In genomic region chr20:64077094-64077493, GRCh38 we compare ENCODE assay signal across 10 cellular contexts. TPM values are rescaled to one million over a fixed set of nuclear protein-coding genes. Genes with fewer than 3 reads are reported as not detected.
A peak's percentile ranks its signal among the peaks of the same experiment; 100 is the strongest.
DNase-seq lines count a peak whose midpoint lies in the region; ATAC-seq and TF ChIP-seq lines count a peak whose summit lies in the region.
"Had no signal": no experiment of that assay in that cellular context is flagged by ENCODE, and none has a peak within 500 bp of the region (broad histone marks: within the 10 kb centered on the region; RNA-seq: fewer than 3 reads in every experiment).

No MANE protein-coding gene starts in this region.

- ATAC-seq in naive B cell (ENCODE audit: low read depth in 2 of 2) (peak; percentile 14 to 15), GM19351 (IDR thresholded peaks at IDR 0.05; ENCODE audit: unreplicated experiment) (no peak)

- peak overlapping the region; percentile 84 for H3K4me3 ChIP-seq in GM06990 (replicated peaks; ENCODE audit: low read depth, low read length)
- no peak overlapping the region for H3K4me3 ChIP-seq in osteoblast (ENCODE audit: insufficient read depth, low read length)

- TF ChIP-seq CTCF in GM06990 (IDR thresholded peaks at IDR 0.05; ENCODE audit: insufficient read depth, low read length, poor library complexity, severe bottlenecking) = no peak
- no peak for TF ChIP-seq CTCF in osteoblast (IDR thresholded peaks at IDR 0.05; ENCODE audit: extremely low read depth, low read depth, low read length)

- CTCF ChIA-PET in activated naive CD4-positive, alpha-beta T cell treated with anti-CD3 and anti-CD28 coated beads for 36 hours (lab: Charles Lee) = interaction anchor here (2.2 to 2.4 kb wide), 2 partner anchors 38 to 97 kb away, joined by 5 to 9 read pairs; partner anchors contain the start of gene PRPF6

- H3K36me3 ChIP-seq in GM06990 (ENCODE audit: control insufficient read depth, insufficient read depth, low read length) (peaks cover 22% of the 10 kb centered on the region), osteoblast (ENCODE audit: insufficient read depth, low read length) (no peaks in the 10 kb centered on the region)

- no peaks in the 10 kb centered on the region for H3K27me3 Mint-ChIP-seq in activated naive CD4-positive, alpha-beta T cell treated with anti-CD3 and anti-CD28 coated beads for 36 hours (ENCODE audit: low read depth)
- H3K27me3 Mint-ChIP-seq in naive B cell = no peaks in the 10 kb centered on the region

- DNase-seq in GM06990 (ENCODE audit: extremely low read depth, insufficient read length) = peak; percentile 75
- peak; percentile 76 to 83 for DNase-seq in Kasumi-1 (lab: John Stamatoyannopoulos, UW)
- peak; percentile 76 for DNase-seq in activated naive CD4-positive, alpha-beta T cell treated with anti-CD3 and anti-CD28 coated beads for 36 hours
- DNase-seq in naive B cell = peak; percentile 73
- DNase-seq in T1000 (lab: John Stamatoyannopoulos, UW) = no peak
- no peak for DNase-seq in osteoblast (ENCODE audit: insufficient read length, low spot score, missing footprints)
- no peak for DNase-seq in NCI-H526 treated with DMSO at 0.1 percent for 48 hours (lab: John Stamatoyannopoulos, UW)
- DNase-seq: stimulated activated CD4-positive, alpha-beta T cell treated with anti-CD3 and anti-CD28 coated beads, Interleukin-12 subunit alpha, Interleukin-12 subunit beta, amount 100 ng/mL, for 4 hours had no signal

- intact Hi-C loops in activated naive CD4-positive, alpha-beta T cell treated with anti-CD3 and anti-CD28 coated beads for 36 hours (cut with micrococcal nuclease) = loop anchor here (1.0 to 5.0 kb wide), 2 partner anchors 14 to 340 kb away; partner anchors contain the start of genes LIME1, SLC2A4RG and TCEA2

- H3K79me2 ChIP-seq in osteoblast (ENCODE audit: insufficient read depth, low read length) = no peaks in the 10 kb centered on the region

- H3K27ac ChIP-seq in osteoblast (ENCODE audit: low read depth, low read length) = no peak overlapping the region

- H3K36me3 Mint-ChIP-seq in activated naive CD4-positive, alpha-beta T cell treated with anti-CD3 and anti-CD28 coated beads for 36 hours (ENCODE audit: low read depth) = peaks cover 2% of the 10 kb centered on the region
- H3K36me3 Mint-ChIP-seq in naive B cell = no peaks in the 10 kb centered on the region

- peak overlapping the region; percentile 93 for H3K27ac Mint-ChIP-seq in activated naive CD4-positive, alpha-beta T cell treated with anti-CD3 and anti-CD28 coated beads for 36 hours
- H3K27ac Mint-ChIP-seq in naive B cell = peak overlapping the region in 5 of 6 donors; percentile 33 to 96 (median 92)

- H3K4me1 Mint-ChIP-seq in activated naive CD4-positive, alpha-beta T cell treated with anti-CD3 and anti-CD28 coated beads for 36 hours (ENCODE audit: low read depth) = peaks cover 23% of the 10 kb centered on the region
- peaks cover 41 to 53% (median 45%) of the 10 kb centered on the region in 3 donors for H3K4me1 Mint-ChIP-seq in naive B cell

- H3K4me1 ChIP-seq in osteoblast (ENCODE audit: insufficient read depth, low read length) = peaks cover 15% of the 10 kb centered on the region

- peaks cover 11% of the 10 kb centered on the region for H4K20me1 ChIP-seq in osteoblast (ENCODE audit: insufficient read depth, low read length)

- no peak overlapping the region for H2AFZ ChIP-seq in osteoblast (ENCODE audit: low read length)

- no peaks in the 10 kb centered on the region for H3K9me3 ChIP-seq in osteoblast (ENCODE audit: low read depth, low read length)

- H3K27me3 ChIP-seq in GM06990 (replicated peaks; ENCODE audit: control insufficient read depth, insufficient read depth, low read length) (no peaks in the 10 kb centered on the region; the same call in 1 of the 2 replicates), osteoblast (ENCODE audit: insufficient read depth, low read length) (peaks cover 2% of the 10 kb centered on the region)

- no peak overlapping the region for H3K4me2 ChIP-seq in osteoblast (ENCODE audit: insufficient read depth, low read length)

- peak overlapping the region; percentile 87 for H3K4me3 Mint-ChIP-seq in activated naive CD4-positive, alpha-beta T cell treated with anti-CD3 and anti-CD28 coated beads for 36 hours
- peak overlapping the region; percentile 80 to 96 (median 92) for H3K4me3 Mint-ChIP-seq in naive B cell

- no peaks in the 10 kb centered on the region for H3K9me3 Mint-ChIP-seq in activated naive CD4-positive, alpha-beta T cell treated with anti-CD3 and anti-CD28 coated beads for 36 hours
- H3K9me3 Mint-ChIP-seq in naive B cell = no peaks in the 10 kb centered on the region

RNA-seq across cellular contexts. Expression of gene RGS19, which starts 2.2 kb away (rescaled TPM):
- 10 to 100 TPM; 20.6 to 23.5 TPM for total RNA-seq in activated naive CD4-positive, alpha-beta T cell treated with anti-CD3 and anti-CD28 coated beads for 36 hours
- polyA plus RNA-seq in naive B cell (ENCODE audit: low read depth in 6 of 6) = 100 to 1,000 TPM; 112 to 170 (median 132) TPM
- 5.3 and 6.9 TPM in 2 replicates for total RNA-seq in osteoblast

RNA-seq across cellular contexts. Expression of gene OPRL1, which starts 2.8 kb away (rescaled TPM):
- under 1 TPM; 0.45 to 0.47 TPM for total RNA-seq in activated naive CD4-positive, alpha-beta T cell treated with anti-CD3 and anti-CD28 coated beads for 36 hours
- polyA plus RNA-seq in naive B cell (ENCODE audit: low read depth in 6 of 6) = 1 to 10 TPM in 5 of 6 donors, under 1 TPM in 1; 0.91 to 3.4 (median 2.3) TPM
- total RNA-seq in osteoblast = 0.59 and 0.72 TPM in 2 replicates

RNA-seq across cellular contexts. Expression of gene LKAAEAR1, which starts 7.1 kb away (rescaled TPM):
- under 1 TPM; 0.33 to 0.62 TPM for total RNA-seq in activated naive CD4-positive, alpha-beta T cell treated with anti-CD3 and anti-CD28 coated beads for 36 hours
- under 1 TPM in 1 of 6 donors, not detected in 5; 0.47 TPM for polyA plus RNA-seq in naive B cell (ENCODE audit: low read depth in 6 of 6)
- 0.72 TPM in 1 of 2 replicates, not detected in the other for total RNA-seq in osteoblast
- total RNA-seq: astrocyte had no signal

RNA-seq across cellular contexts. Expression of gene TCEA2, which starts 14.1 kb away (rescaled TPM):
- total RNA-seq in activated naive CD4-positive, alpha-beta T cell treated with anti-CD3 and anti-CD28 coated beads for 36 hours = 10 to 100 TPM; 16.7 to 18.2 TPM
- polyA plus RNA-seq in naive B cell (ENCODE audit: low read depth in 6 of 6) = 10 to 100 TPM; 30.2 to 51.5 (median 41.4) TPM
- total RNA-seq in osteoblast = 28.9 and 31.5 TPM in 2 replicates

RNA-seq across cellular contexts. Expression of gene SOX18, which starts 27.7 kb away (rescaled TPM):
- not detected for total RNA-seq in activated naive CD4-positive, alpha-beta T cell treated with anti-CD3 and anti-CD28 coated beads for 36 hours
- polyA plus RNA-seq in naive B cell (ENCODE audit: low read depth in 6 of 6) = not detected
- total RNA-seq in osteoblast = under 0.01 TPM in 2 replicates

Comparison
In these comparisons a context has a peak if more than half of its experiments do, and no peak if none do; other contexts are left out.
1. DNase-seq: peak in GM06990 (single experiment), Kasumi-1 (2 of 2), activated naive CD4-positive, alpha-beta T cell treated with anti-CD3 and anti-CD28 coated beads for 36 hours (single experiment) and naive B cell (single experiment); none in T1000 (single experiment), osteoblast (single experiment) and NCI-H526 treated with DMSO at 0.1 percent for 48 hours (single experiment).